In genomic region chr7:8295638-8296361, GRCh38 we compare ENCODE assay signal across 1 cellular context.
TF ChIP-seq lines count a peak whose summit lies in the region.

No MANE protein-coding gene starts in this region.

TF ChIP-seq in SK-N-SH treated with all-trans-retinoic acid at 6 μM for 48 hours, 23 proteins besides CTCF, POLR2A, EP300 and RAD21 (continued from another document):
- TF ChIP-seq TSHZ2 (CRISPR knock-in tag; IDR thresholded peaks at IDR 0.05) (peak; percentile 42; the same call in 1 of the 2 replicates), TOX (CRISPR knock-in tag; IDR thresholded peaks at IDR 0.05; ENCODE audit: borderline replicate concordance) (no peak), CSRNP3 (CRISPR knock-in tag; IDR thresholded peaks at IDR 0.05) (no peak), ZNF565 (CRISPR knock-in tag; conservative IDR thresholded peaks at IDR 0.05; ENCODE audit: low read depth) (no peak)
